Comparison of ENCODE assay signal across 2 cellular contexts in the genomic region with DNA sequence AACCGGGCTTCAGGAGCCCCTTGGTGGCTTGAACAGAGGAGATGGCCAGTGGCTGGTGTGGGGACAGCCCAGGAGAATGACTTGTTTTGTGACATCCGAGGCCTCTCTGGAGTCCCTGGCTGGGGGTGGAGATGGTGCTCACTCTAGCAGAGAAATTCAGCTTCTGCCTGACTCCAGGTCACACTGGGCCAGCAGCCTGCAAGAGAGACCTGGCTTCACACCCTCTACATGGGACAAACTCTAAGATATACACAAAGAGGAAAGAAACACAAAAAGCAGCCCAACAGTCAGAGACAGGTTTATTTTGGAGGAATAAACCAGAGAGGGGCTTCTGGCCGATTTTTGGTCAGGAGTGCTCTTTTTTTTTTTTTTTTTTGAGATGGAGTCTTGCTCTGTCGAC.
TF ChIP-seq lines count a peak whose summit lies in the region.

No MANE protein-coding gene starts in this region.

TF ChIP-seq in IMR-90, 13 proteins besides CTCF, POLR2A, EP300 and RAD21 (continued from another document):
- no peak for TF ChIP-seq ELK1 (IDR thresholded peaks at IDR 0.05; ENCODE audit: borderline replicate concordance, low read depth, low read length)
- TF ChIP-seq NFE2L2 (IDR thresholded peaks at IDR 0.05; ENCODE audit: low read depth, low read length), result no peak
- TF ChIP-seq MAFK (IDR thresholded peaks at IDR 0.05; ENCODE audit: low read depth, low read length), result no peak
- TF ChIP-seq BHLHE40 (IDR thresholded peaks at IDR 0.05; ENCODE audit: low read depth, low read length), result no peak
- TF ChIP-seq FOS (IDR thresholded peaks at IDR 0.05; ENCODE audit: low read depth, low read length), result no peak
- TF ChIP-seq USF2 (IDR thresholded peaks at IDR 0.05; ENCODE audit: low read depth, low read length), result no peak
- no peak for TF ChIP-seq RCOR1 (IDR thresholded peaks at IDR 0.05; ENCODE audit: insufficient replicate concordance, low read length)
- no peak for TF ChIP-seq CEBPB (IDR thresholded peaks at IDR 0.05; ENCODE audit: low read depth, low read length)
- TF ChIP-seq CHD1 (IDR thresholded peaks at IDR 0.05; ENCODE audit: low read depth, low read length), result no peak
- no peak for TF ChIP-seq MAZ (IDR thresholded peaks at IDR 0.05; ENCODE audit: borderline replicate concordance, low read depth, low read length)
- TF ChIP-seq MXI1 (IDR thresholded peaks at IDR 0.05; ENCODE audit: borderline replicate concordance, low read depth, low read length), result no peak

TF ChIP-seq in K562, 482 proteins besides CTCF, POLR2A, EP300 and RAD21 (continued from another document):
- TF ChIP-seq CBX3 (IDR thresholded peaks at IDR 0.05; ENCODE audit: borderline replicate concordance in 1 of 2, low read length in 2 of 2), result peak in 1 of 2 experiments; percentile 74; a peak in 1 of 3 replicates
- no peak for TF ChIP-seq NR2F6 (CRISPR knock-in tag; IDR thresholded peaks at IDR 0.05)
- peak; percentile 70; the same call in 1 of the 2 replicates for TF ChIP-seq TRIM28 (IDR thresholded peaks at IDR 0.05)
- TF ChIP-seq RBM25 (IDR thresholded peaks at IDR 0.05; ENCODE audit: low read depth, low read length, severe bottlenecking), result peak; percentile 52
- 0 out of 2 replicates have a peak, but pooled peaks have one; percentile 34 for TF ChIP-seq CBX5 (IDR thresholded peaks at IDR 0.05; ENCODE audit: borderline replicate concordance, low read depth)
- peak in 1 of 2 experiments; percentile 29; a peak in 1 of 4 replicates for TF ChIP-seq TRIM24 (IDR thresholded peaks at IDR 0.05)
